2 cellular contexts compared by ENCODE assay signal in genomic region chr2:39515897-39516346, GRCh38.
TF ChIP-seq lines count a peak whose summit lies in the region.

No MANE protein-coding gene starts in this region.

TF ChIP-seq in A549, 52 proteins besides CTCF, POLR2A, EP300 and RAD21:
- no peak for TF ChIP-seq HMGXB4 (CRISPR knock-in tag; IDR thresholded peaks at IDR 0.05; ENCODE audit: borderline replicate concordance)
- no peak for TF ChIP-seq HES2 (IDR thresholded peaks at IDR 0.05)
- TF ChIP-seq CHD4 (IDR thresholded peaks at IDR 0.05; ENCODE audit: borderline replicate concordance), result no peak
- no peak for TF ChIP-seq HOXA7 (CRISPR knock-in tag; IDR thresholded peaks at IDR 0.05)
- no peak for TF ChIP-seq ZFP36 (IDR thresholded peaks at IDR 0.05; ENCODE audit: borderline replicate concordance, partially characterized antibody)
- TF ChIP-seq ESRRA (IDR thresholded peaks at IDR 0.05; ENCODE audit: borderline replicate concordance, low read length), result no peak
- TF ChIP-seq ZSCAN20 (CRISPR knock-in tag; IDR thresholded peaks at IDR 0.05), result no peak
- TF ChIP-seq CEBPB (IDR thresholded peaks at IDR 0.05), result no peak
- no peak for TF ChIP-seq HDAC2 (IDR thresholded peaks at IDR 0.05)
- no peak for TF ChIP-seq FOXS1 (CRISPR knock-in tag; IDR thresholded peaks at IDR 0.05)
- TF ChIP-seq RFX5 (IDR thresholded peaks at IDR 0.05), result no peak

TF ChIP-seq in WTC11, 78 proteins besides CTCF, POLR2A, EP300 and RAD21 (continued from another document):
- TF ChIP-seq MAX (CRISPR knock-in tag; IDR thresholded peaks at IDR 0.05) (no peak), AR (CRISPR knock-in tag; IDR thresholded peaks at IDR 0.05) (no peak), RORB (CRISPR knock-in tag; IDR thresholded peaks at IDR 0.05) (no peak), USF2 (CRISPR knock-in tag; IDR thresholded peaks at IDR 0.05) (no peak), MYBL2 (CRISPR knock-in tag; IDR thresholded peaks at IDR 0.05) (no peak), E2F1 (CRISPR knock-in tag; IDR thresholded peaks at IDR 0.05) (no peak), CREB1 (CRISPR knock-in tag; IDR thresholded peaks at IDR 0.05) (no peak), USF1 (CRISPR knock-in tag; IDR thresholded peaks at IDR 0.05) (no peak), SMAD3 (CRISPR knock-in tag; IDR thresholded peaks at IDR 0.05; ENCODE audit: borderline replicate concordance) (no peak), SOX15 (CRISPR knock-in tag; IDR thresholded peaks at IDR 0.05) (no peak)
